8 cellular contexts compared by ENCODE assay signal in the genomic region with DNA sequence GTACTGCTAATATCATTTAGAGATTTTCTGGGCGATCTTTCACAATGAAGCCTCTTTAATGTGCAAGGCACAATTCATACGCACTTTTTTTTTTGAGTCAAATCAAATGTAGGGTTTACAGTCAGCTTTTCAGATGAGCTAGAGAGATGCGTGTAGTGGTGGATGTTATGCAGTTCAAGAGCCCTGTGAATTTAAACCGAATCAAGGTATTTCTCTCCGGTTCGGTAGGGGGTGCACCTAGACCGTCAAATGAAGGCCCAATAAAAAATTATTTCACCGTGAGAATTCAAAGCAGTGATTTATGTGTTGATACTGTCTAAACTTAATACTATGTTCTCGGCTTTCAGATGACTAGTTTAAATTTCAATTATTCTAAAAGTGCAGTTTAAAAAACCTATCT.
DNase-seq lines count a peak whose midpoint lies in the region; ATAC-seq lines count a peak whose summit lies in the region.

No MANE protein-coding gene starts in this region.

- DNase-seq in DMS 273 treated with DMSO at 0.1 percent for 48 hours (lab: John Stamatoyannopoulos, UW): peak; percentile 4
- DNase-seq in SHP77 (lab: John Stamatoyannopoulos, UW): peak; percentile 55 to 58
- DNase-seq in inferior parietal cortex (ENCODE audit: extremely low spot score): peak; percentile 39
- DNase-seq in cerebellar nuclear complex (lab: John Stamatoyannopoulos, UW): no peak
- DNase-seq in dedifferentiated amniotic fluid mesenchymal stem cell (ENCODE audit: extremely low spot score): no peak
- no peak for DNase-seq in cortex of kidney (lab: John Stamatoyannopoulos, UW)

- ATAC-seq in HG03378 (IDR thresholded peaks at IDR 0.05; ENCODE audit: unreplicated experiment): peak; percentile 53
- no peak for ATAC-seq in HG02973 (IDR thresholded peaks at IDR 0.05; ENCODE audit: unreplicated experiment)

Comparison
In these comparisons a context has a peak if more than half of its experiments do, and no peak if none do; other contexts are left out.
1. DNase-seq: peak in DMS 273 treated with DMSO at 0.1 percent for 48 hours (single experiment), SHP77 (2 of 2) and inferior parietal cortex (single experiment); none in cerebellar nuclear complex (0 of 2), dedifferentiated amniotic fluid mesenchymal stem cell (single experiment) and cortex of kidney (single experiment).